22 cellular contexts compared by ENCODE assay signal in genomic region chr1:225321784-225322183, GRCh38.
"Had no signal": no experiment of that assay in that cellular context is flagged by ENCODE, and none has a peak within 500 bp of the region (broad histone marks: within the 10 kb centered on the region; RNA-seq: fewer than 3 reads in every experiment).

No MANE protein-coding gene starts in this region.

- H3K9me3 Mint-ChIP-seq: dendritic cell treated with granulocyte-macrophage colony-stimulating factor and Interleukin-4, amounts not matched to agents 40 ng/mL and 50 ng/mL, for 4 days; effector memory CD8-positive, alpha-beta T cell had no signal

- DNase-seq: colonic mucosa; dermis blood vessel endothelial cell; dorsolateral prefrontal cortex; effector CD8-positive, alpha-beta T cell; effector memory CD4-positive, alpha-beta T cell; effector memory CD8-positive, alpha-beta T cell; endodermal cell; erythroblast; esophagus squamous epithelium; foreskin fibroblast; foreskin keratinocyte; foreskin melanocyte; glutamatergic neuron; head of caudate nucleus; heart left ventricle; heart right ventricle had no signal

- H3K36me3 ChIP-seq: colonic mucosa, esophagus muscularis mucosa, esophagus squamous epithelium, gastroesophageal sphincter, heart left ventricle, heart right ventricle had no signal

- H3K4me1 ChIP-seq: colonic mucosa, esophagus muscularis mucosa, esophagus squamous epithelium, foreskin keratinocyte, gastroesophageal sphincter, heart left ventricle, heart right ventricle had no signal

- H3K4me3 Mint-ChIP-seq: dendritic cell treated with granulocyte-macrophage colony-stimulating factor and Interleukin-4, amounts not matched to agents 40 ng/mL and 50 ng/mL, for 4 days; effector memory CD8-positive, alpha-beta T cell; endodermal cell had no signal

- H3K9me3 ChIP-seq: colonic mucosa, esophagus muscularis mucosa, esophagus squamous epithelium, gastroesophageal sphincter, heart left ventricle, heart right ventricle had no signal

- ATAC-seq: effector memory CD8-positive, alpha-beta T cell; esophagus mucosa; foreskin keratinocyte; gastroesophageal sphincter; heart left ventricle; heart right ventricle had no signal

- H3K27ac ChIP-seq: colonic mucosa, coronary artery, dorsolateral prefrontal cortex, epithelial cell of prostate, esophagus muscularis mucosa, esophagus squamous epithelium, foreskin keratinocyte, gastroesophageal sphincter, heart left ventricle, heart right ventricle had no signal

- H3K27me3 ChIP-seq: colonic mucosa, esophagus muscularis mucosa, esophagus squamous epithelium, foreskin keratinocyte, gastroesophageal sphincter had no signal

- H3K27ac Mint-ChIP-seq: dendritic cell treated with granulocyte-macrophage colony-stimulating factor and Interleukin-4, amounts not matched to agents 40 ng/mL and 50 ng/mL, for 4 days; endodermal cell had no signal

- H3K27me3 Mint-ChIP-seq: dendritic cell treated with granulocyte-macrophage colony-stimulating factor and Interleukin-4, amounts not matched to agents 40 ng/mL and 50 ng/mL, for 4 days had no signal

- H3K4me3 ChIP-seq: colonic mucosa, coronary artery, dorsolateral prefrontal cortex, esophagus muscularis mucosa, esophagus squamous epithelium, gastroesophageal sphincter, heart left ventricle, heart right ventricle had no signal
